Comparison of ENCODE assay signal across 1 cellular context in the genomic region with DNA sequence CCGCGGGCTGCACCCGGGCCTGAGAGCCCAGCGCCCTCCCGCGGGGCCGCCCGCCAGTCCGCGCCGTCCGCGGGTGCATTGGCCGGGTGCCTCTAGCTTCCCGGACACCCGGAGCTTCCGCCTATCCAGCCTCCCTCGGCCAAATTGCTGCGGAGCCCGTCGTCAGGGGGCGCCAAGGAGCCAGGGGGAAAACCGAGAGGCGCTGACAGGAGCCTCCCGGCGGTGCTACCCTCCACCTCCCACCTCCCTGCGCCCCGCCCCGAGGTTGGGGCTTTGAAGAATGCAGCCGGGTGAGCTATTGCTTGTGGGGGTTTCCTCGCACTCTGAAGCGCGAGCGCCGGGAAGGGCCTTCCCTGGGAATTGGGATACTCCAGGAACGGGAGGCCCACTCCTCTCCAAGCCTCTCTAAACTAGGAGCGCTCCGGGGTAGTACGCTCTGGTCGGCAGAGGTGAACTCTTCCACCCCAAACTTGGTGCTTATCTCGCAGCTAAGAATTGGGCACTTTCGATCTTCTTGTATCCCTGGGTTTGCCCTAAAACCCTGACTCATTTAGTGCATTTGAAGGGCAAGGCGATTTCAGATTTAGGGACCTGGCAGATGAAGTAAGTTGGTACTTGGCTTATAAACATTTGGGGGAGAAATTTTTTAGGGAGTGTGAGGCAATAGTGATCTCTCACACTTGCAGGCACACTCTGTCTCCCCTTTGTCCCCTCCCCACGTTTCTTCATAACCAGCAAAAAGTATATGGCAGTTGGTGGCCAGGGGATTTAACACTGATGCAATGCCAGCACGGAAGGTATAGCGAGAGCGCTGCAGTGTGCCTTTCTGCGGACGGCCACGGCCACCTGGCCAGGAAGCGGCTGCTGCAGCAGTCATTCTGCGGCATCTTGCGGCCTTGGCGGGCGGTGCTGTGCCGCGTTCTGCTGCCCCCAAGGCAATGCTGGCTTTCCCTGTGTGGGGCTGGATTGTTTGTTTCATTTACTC.
TF ChIP-seq lines count a peak whose summit lies in the region.

No MANE protein-coding gene starts in this region.

TF ChIP-seq in GM23338, 12 proteins besides CTCF, POLR2A, EP300 and RAD21 (continued from another document):
- TF ChIP-seq, protein P1, sequence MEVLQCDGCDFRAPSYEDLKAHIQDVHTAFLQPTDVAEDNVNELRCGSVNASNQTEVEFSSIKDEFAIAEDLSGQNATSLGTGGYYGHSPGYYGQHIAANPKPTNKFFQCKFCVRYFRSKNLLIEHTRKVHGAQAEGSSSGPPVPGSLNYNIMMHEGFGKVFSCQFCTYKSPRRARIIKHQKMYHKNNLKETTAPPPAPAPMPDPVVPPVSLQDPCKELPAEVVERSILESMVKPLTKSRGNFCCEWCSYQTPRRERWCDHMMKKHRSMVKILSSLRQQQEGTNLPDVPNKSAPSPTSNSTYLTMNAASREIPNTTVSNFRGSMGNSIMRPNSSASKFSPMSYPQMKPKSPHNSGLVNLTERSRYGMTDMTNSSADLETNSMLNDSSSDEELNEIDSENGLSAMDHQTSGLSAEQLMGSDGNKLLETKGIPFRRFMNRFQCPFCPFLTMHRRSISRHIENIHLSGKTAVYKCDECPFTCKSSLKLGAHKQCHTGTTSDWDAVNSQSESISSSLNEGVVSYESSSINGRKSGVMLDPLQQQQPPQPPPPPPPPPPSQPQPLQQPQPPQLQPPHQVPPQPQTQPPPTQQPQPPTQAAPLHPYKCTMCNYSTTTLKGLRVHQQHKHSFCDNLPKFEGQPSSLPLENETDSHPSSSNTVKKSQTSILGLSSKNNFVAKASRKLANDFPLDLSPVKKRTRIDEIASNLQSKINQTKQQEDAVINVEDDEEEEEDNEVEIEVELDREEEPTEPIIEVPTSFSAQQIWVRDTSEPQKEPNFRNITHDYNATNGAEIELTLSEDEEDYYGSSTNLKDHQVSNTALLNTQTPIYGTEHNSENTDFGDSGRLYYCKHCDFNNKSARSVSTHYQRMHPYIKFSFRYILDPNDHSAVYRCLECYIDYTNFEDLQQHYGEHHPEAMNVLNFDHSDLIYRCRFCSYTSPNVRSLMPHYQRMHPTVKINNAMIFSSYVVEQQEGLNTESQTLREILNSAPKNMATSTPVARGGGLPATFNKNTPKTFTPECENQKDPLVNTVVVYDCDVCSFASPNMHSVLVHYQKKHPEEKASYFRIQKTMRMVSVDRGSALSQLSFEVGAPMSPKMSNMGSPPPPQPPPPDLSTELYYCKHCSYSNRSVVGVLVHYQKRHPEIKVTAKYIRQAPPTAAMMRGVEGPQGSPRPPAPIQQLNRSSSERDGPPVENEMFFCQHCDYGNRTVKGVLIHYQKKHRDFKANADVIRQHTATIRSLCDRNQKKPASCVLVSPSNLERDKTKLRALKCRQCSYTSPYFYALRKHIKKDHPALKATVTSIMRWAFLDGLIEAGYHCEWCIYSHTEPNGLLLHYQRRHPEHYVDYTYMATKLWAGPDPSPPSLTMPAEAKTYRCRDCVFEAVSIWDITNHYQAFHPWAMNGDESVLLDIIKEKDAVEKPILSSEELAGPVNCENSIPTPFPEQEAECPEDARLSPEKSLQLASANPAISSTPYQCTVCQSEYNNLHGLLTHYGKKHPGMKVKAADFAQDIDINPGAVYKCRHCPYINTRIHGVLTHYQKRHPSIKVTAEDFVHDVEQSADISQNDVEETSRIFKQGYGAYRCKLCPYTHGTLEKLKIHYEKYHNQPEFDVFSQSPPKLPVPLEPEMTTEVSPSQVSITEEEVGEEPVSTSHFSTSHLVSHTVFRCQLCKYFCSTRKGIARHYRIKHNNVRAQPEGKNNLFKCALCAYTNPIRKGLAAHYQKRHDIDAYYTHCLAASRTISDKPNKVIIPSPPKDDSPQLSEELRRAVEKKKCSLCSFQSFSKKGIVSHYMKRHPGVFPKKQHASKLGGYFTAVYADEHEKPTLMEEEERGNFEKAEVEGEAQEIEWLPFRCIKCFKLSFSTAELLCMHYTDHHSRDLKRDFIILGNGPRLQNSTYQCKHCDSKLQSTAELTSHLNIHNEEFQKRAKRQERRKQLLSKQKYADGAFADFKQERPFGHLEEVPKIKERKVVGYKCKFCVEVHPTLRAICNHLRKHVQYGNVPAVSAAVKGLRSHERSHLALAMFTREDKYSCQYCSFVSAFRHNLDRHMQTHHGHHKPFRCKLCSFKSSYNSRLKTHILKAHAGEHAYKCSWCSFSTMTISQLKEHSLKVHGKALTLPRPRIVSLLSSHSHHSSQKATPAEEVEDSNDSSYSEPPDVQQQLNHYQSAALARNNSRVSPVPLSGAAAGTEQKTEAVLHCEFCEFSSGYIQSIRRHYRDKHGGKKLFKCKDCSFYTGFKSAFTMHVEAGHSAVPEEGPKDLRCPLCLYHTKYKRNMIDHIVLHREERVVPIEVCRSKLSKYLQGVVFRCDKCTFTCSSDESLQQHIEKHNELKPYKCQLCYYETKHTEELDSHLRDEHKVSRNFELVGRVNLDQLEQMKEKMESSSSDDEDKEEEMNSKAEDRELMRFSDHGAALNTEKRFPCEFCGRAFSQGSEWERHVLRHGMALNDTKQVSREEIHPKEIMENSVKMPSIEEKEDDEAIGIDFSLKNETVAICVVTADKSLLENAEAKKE (CRISPR knock-in tag; IDR thresholded peaks at IDR 0.05) = no peak
- TF ChIP-seq EZH2phosphoT487 (IDR thresholded peaks at IDR 0.05; ENCODE audit: unreplicated experiment) (no peak), JUNB (IDR thresholded peaks at IDR 0.05; ENCODE audit: unreplicated experiment) (no peak), POLR2AphosphoS5 (IDR thresholded peaks at IDR 0.05; ENCODE audit: low read depth) (peak; percentile 14), REST (IDR thresholded peaks at IDR 0.05; ENCODE audit: unreplicated experiment) (no peak), CREB1 (CRISPR knock-in tag; IDR thresholded peaks at IDR 0.05; ENCODE audit: low read depth) (peak; percentile 45; the same call in 1 of the 2 replicates)
- TF ChIP-seq, protein P2, sequence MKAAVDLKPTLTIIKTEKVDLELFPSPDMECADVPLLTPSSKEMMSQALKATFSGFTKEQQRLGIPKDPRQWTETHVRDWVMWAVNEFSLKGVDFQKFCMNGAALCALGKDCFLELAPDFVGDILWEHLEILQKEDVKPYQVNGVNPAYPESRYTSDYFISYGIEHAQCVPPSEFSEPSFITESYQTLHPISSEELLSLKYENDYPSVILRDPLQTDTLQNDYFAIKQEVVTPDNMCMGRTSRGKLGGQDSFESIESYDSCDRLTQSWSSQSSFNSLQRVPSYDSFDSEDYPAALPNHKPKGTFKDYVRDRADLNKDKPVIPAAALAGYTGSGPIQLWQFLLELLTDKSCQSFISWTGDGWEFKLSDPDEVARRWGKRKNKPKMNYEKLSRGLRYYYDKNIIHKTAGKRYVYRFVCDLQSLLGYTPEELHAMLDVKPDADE (IDR thresholded peaks at IDR 0.05) = no peak
